In the genomic region with DNA sequence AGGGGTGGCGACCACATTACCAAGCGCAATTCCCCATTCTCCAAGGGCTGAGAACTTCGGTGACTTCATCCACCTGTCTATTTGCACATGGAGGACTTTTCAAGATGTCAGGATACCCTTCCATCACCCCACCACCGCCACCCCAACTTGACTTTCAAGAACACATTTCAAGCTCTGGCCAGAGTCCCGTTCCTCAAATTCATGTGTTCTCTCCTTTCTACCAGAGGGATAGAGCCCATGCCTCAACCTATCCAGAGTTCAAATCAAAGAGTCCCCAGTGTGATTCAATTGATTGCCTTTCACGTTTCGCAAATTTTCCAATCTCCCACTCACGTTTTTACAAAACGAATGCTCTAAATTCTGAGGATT, we compare ENCODE assay signal across 14 cellular contexts. TPM values are rescaled to one million over a fixed set of nuclear protein-coding genes. Genes with fewer than 3 reads are reported as not detected.
DNase-seq lines count a peak whose midpoint lies in the region; ATAC-seq and TF ChIP-seq lines count a peak whose summit lies in the region.
"Had no signal": no experiment of that assay in that cellular context is flagged by ENCODE, and none has a peak within 500 bp of the region (broad histone marks: within the 10 kb centered on the region; RNA-seq: fewer than 3 reads in every experiment).

No MANE protein-coding gene starts in this region.

- H3K4me1 Mint-ChIP-seq in type B pancreatic cell (ENCODE audit: unreplicated experiment) = peaks cover 33% of the 10 kb centered on the region

- H3K27me3 ChIP-seq in heart left ventricle (peaks cover 10 to 96% (median 81%) of the 10 kb centered on the region in 9 donors), duodenal mucosa (ENCODE audit: control insufficient read depth in 1 of 2, insufficient read depth in 2 of 2, low read length in 2 of 2) (peaks cover 56 to 81% of the 10 kb centered on the region in 2 donors), muscle layer of colon (ENCODE audit: control insufficient read depth in 1 of 2, insufficient read depth in 2 of 2, low read length in 2 of 2) (peaks cover 53 to 77% of the 10 kb centered on the region in 2 donors), PC-9 (ENCODE audit: insufficient read depth, low read depth) (no peaks in the 10 kb centered on the region)

- no TSS peak for BruUV-seq in PC-9 (replicated peaks; lab: Mats Ljungman, UMichigan)

- H3K9ac ChIP-seq in duodenal mucosa (ENCODE audit: low read depth in 1 of 2, low read length in 2 of 2) (no peak overlapping the region), muscle layer of colon (ENCODE audit: low read length) (no peak overlapping the region)

- ATAC-seq in heart left ventricle = no peak
- ATAC-seq in left cardiac atrium = no peak

- no peaks in the 10 kb centered on the region for H3K9me3 ChIP-seq in heart left ventricle
- H3K9me3 ChIP-seq in duodenal mucosa (ENCODE audit: control insufficient read depth in 1 of 2, low read length in 2 of 2) = no peaks in the 10 kb centered on the region
- no peaks in the 10 kb centered on the region for H3K9me3 ChIP-seq in muscle layer of colon (ENCODE audit: low read length)
- no peaks in the 10 kb centered on the region for H3K9me3 ChIP-seq in PC-9 (ENCODE audit: insufficient read depth, low read depth)
- H3K9me3 ChIP-seq: tibial nerve had no signal

- peaks cover 99% of the 10 kb centered on the region for H3K27me3 Mint-ChIP-seq in type B pancreatic cell

- TF ChIP-seq CTCF in heart left ventricle (IDR thresholded peaks at IDR 0.05) (no peak), type B pancreatic cell (conservative IDR thresholded peaks at IDR 0.05) (no peak), PC-9 (conservative IDR thresholded peaks at IDR 0.05) (no peak)

- no peaks in the 10 kb centered on the region for H3K36me3 Mint-ChIP-seq in type B pancreatic cell

- no peaks in the 10 kb centered on the region for H3K9me2 ChIP-seq in PC-9 (ENCODE audit: insufficient read depth)

- no peaks in the 10 kb centered on the region for H3K79me2 ChIP-seq in PC-9 (ENCODE audit: low read depth)

- CTCF ChIA-PET in PC-9 (lab: Charles Lee) = no interaction called here

- H3K27ac ChIP-seq in heart left ventricle = peak overlapping the region in 9 of 12 donors; percentile 1 to 89 (median 81)
- no peak overlapping the region for H3K27ac ChIP-seq in duodenal mucosa (ENCODE audit: low read depth, low read length)
- peak overlapping the region; percentile 48 for H3K27ac ChIP-seq in muscle layer of colon (ENCODE audit: low read depth, low read length)
- H3K27ac ChIP-seq in PC-9 = no peak overlapping the region

- intact Hi-C loops in heart left ventricle (cut with DNase I) = loop anchor here in 3 of 10 donors (5.0 kb wide), 2 partner anchors 131 to 136 kb away; no protein-coding TSS in a partner anchor
- intact Hi-C loops in left cardiac atrium (cut with DNase I) = no loop called here
- intact Hi-C loops in PC-9 (cut with micrococcal nuclease; ENCODE audit: unreplicated experiment) = no loop called here

- H3K4me3 Mint-ChIP-seq in type B pancreatic cell = peak overlapping the region; percentile 49
- H3K4me3 Mint-ChIP-seq: dendritic cell treated with granulocyte-macrophage colony-stimulating factor and Interleukin-4, amounts not matched to agents 40 ng/mL and 50 ng/mL, for 4 days had no signal

- POLR2A ChIA-PET in PC-9 (lab: Charles Lee; ENCODE audit: unreplicated experiment) = no interaction called here

- no peaks in the 10 kb centered on the region for H3K9me3 Mint-ChIP-seq in type B pancreatic cell
- H3K9me3 Mint-ChIP-seq: dendritic cell treated with granulocyte-macrophage colony-stimulating factor and Interleukin-4, amounts not matched to agents 40 ng/mL and 50 ng/mL, for 4 days had no signal

- peaks cover 0 to 15% (median 0%) of the 10 kb centered on the region in 9 donors for H3K36me3 ChIP-seq in heart left ventricle
- no peaks in the 10 kb centered on the region for H3K36me3 ChIP-seq in duodenal mucosa (ENCODE audit: control insufficient read depth in 1 of 2, insufficient read depth in 2 of 2, low read length in 2 of 2)
- no peaks in the 10 kb centered on the region for H3K36me3 ChIP-seq in muscle layer of colon (ENCODE audit: insufficient read depth, low read length)
- H3K36me3 ChIP-seq in PC-9 (ENCODE audit: low read depth) = no peaks in the 10 kb centered on the region
- H3K36me3 ChIP-seq: tibial nerve had no signal

- H3K4me2 ChIP-seq in PC-9 = no peak overlapping the region

- DNase-seq in heart left ventricle (no peak), left cardiac atrium (no peak), type B pancreatic cell (ENCODE audit: extremely low spot score, unreplicated experiment) (no peak), NCI-H2029 treated with DMSO at 0.1 percent for 48 hours (lab: John Stamatoyannopoulos, UW) (no peak), germinal center (ENCODE audit: low spot score) (no peak), PC-9 (no peak)
- DNase-seq: activated T-cell treated with anti-CD3 and anti-CD28 coated beads for 4 hours, aorta had no signal

- H3F3A ChIP-seq in PC-9 (ENCODE audit: insufficient read depth, low read depth) = no peaks in the 10 kb centered on the region

- no peaks in the 10 kb centered on the region for H4K20me1 ChIP-seq in PC-9 (ENCODE audit: insufficient read depth)

- no peak overlapping the region for H3K27ac Mint-ChIP-seq in type B pancreatic cell
- H3K27ac Mint-ChIP-seq: dendritic cell treated with granulocyte-macrophage colony-stimulating factor and Interleukin-4, amounts not matched to agents 40 ng/mL and 50 ng/mL, for 4 days had no signal

- H3K4me3 ChIP-seq in heart left ventricle = peak overlapping the region in 10 of 12 donors; percentile 5 to 74 (median 58)
- peak overlapping the region; percentile 40 to 79 for H3K4me3 ChIP-seq in duodenal mucosa (ENCODE audit: low read depth in 1 of 2, low read length in 2 of 2)
- peak overlapping the region; percentile 18 to 22 for H3K4me3 ChIP-seq in muscle layer of colon (ENCODE audit: low read depth in 1 of 2, low read length in 2 of 2)
- H3K4me3 ChIP-seq in PC-9 = no peak overlapping the region

- no peak overlapping the region for H2AFZ ChIP-seq in PC-9

- peaks cover 0 to 41% (median 13%) of the 10 kb centered on the region in 12 donors for H3K4me1 ChIP-seq in heart left ventricle
- peaks cover 28 to 34% of the 10 kb centered on the region in 2 donors for H3K4me1 ChIP-seq in duodenal mucosa (ENCODE audit: control insufficient read depth in 1 of 2, insufficient read depth in 2 of 2, low read length in 2 of 2)
- H3K4me1 ChIP-seq in muscle layer of colon (ENCODE audit: insufficient read depth, low read length) = peaks cover 25% of the 10 kb centered on the region
- H3K4me1 ChIP-seq in PC-9 (replicated peaks; ENCODE audit: insufficient read depth) = peaks cover 7% of the 10 kb centered on the region; the same call in 1 of the 2 replicates

- TF ChIP-seq POLR2A in heart left ventricle (IDR thresholded peaks at IDR 0.05) = no peak

- 20 to 25% (median 23%) methylated on average over 9 of the region's 9 CpGs for WGBS in heart left ventricle, 4 donors

RNA-seq across cellular contexts. Expression of gene TCF21, which starts 4.4 kb away (rescaled TPM):
- total RNA-seq in heart left ventricle (1 to 10 TPM; 1.8 to 9.5 (median 3.9) TPM), left cardiac atrium (10 to 100 TPM in 1 of 2 donors, 1 to 10 TPM in 1; 7.8 to 18.2 TPM), type B pancreatic cell (ENCODE audit: low replicate concordance) (0.36 and 1.3 TPM in 2 replicates), PC-9 (2021) (not detected in 2 replicates)
- 1 to 10 TPM; 1.9 to 5.1 TPM for polyA plus RNA-seq in heart left ventricle
- total RNA-seq: osteoblast had no signal
- polyA plus RNA-seq: keratinocyte had no signal

RNA-seq across cellular contexts. Expression of gene TBPL1, which starts 59.7 kb away (rescaled TPM):
- 10 to 100 TPM in 8 of 9 donors, 1 to 10 TPM in 1; 9.9 to 20.3 (median 15.4) TPM for total RNA-seq in heart left ventricle
- 10 to 100 TPM; 16.4 to 16.9 TPM for polyA plus RNA-seq in heart left ventricle
- 10 to 100 TPM; 17.8 to 22.8 TPM for total RNA-seq in left cardiac atrium
- 28.0 and 35.5 TPM in 2 replicates for total RNA-seq in type B pancreatic cell (ENCODE audit: low replicate concordance)
- total RNA-seq in PC-9 (2021) = 11.0 and 21.7 TPM in 2 replicates

Comparison
In these comparisons a context has a peak if more than half of its experiments do, and no peak if none do; other contexts are left out.
1. H3K27ac ChIP-seq: peak in heart left ventricle (9 of 12) and muscle layer of colon (single experiment); none in duodenal mucosa (single experiment) and PC-9 (single experiment).